In genomic region chr5:140010798-140011197, GRCh38 we compare ENCODE assay signal across 19 cellular contexts. TPM values are rescaled to one million over a fixed set of nuclear protein-coding genes. Genes with fewer than 3 reads are reported as not detected.
"Had no signal": no experiment of that assay in that cellular context is flagged by ENCODE, and none has a peak within 500 bp of the region (broad histone marks: within the 10 kb centered on the region; RNA-seq: fewer than 3 reads in every experiment).

No MANE protein-coding gene starts in this region.

- H3K9me3 ChIP-seq: prostate gland, right lobe of liver, tibial artery had no signal

- H3K4me3 ChIP-seq: prostate gland, right lobe of liver, tibial artery had no signal

- H3K36me3 ChIP-seq: prostate gland, right lobe of liver, tibial artery had no signal

- H3K27ac ChIP-seq: prostate gland, right lobe of liver, tibial artery had no signal

- DNase-seq: activated CD4-positive, alpha-beta T cell treated with anti-CD3 and anti-CD28 coated beads, Interleukin-2, amount 50 U/mL, for 1 hour; activated CD4-positive, CD25-positive, alpha-beta regulatory T cell; activated CD8-positive, alpha-beta memory T cell treated with anti-CD3 and anti-CD28 coated beads for 24 hours; activated CD8-positive, alpha-beta memory T cell treated with anti-CD3 and anti-CD28 coated beads, Interleukin-2, amount 50 U/mL, for 4 hours; activated T-cell treated with anti-CD3 and anti-CD28 coated beads, Interleukin-2, amount 50 U/mL, for 24 hours; aorta; effector memory CD4-positive, alpha-beta T cell; foreskin melanocyte; glutamatergic neuron; right lobe of liver; small intestine; stimulated activated CD4-positive, alpha-beta T cell treated with anti-CD3 and anti-CD28 coated beads, Interleukin-2, amount 100 ng/mL, for 24 hours; stimulated activated naive CD8-positive, alpha-beta T cell treated with anti-CD3 and anti-CD28 coated beads, Interleukin-15, amount 100 ng/mL, for 72 hours; tibial artery had no signal

- H3K27me3 ChIP-seq: right lobe of liver, tibial artery had no signal

- H3K4me1 ChIP-seq: prostate gland, right lobe of liver had no signal

- ATAC-seq: activated naive CD4-positive, alpha-beta T cell treated with anti-CD3 and anti-CD28 coated beads, Interleukin-2, amount 50 U/mL, for 72 hours; activated T-helper 17 cell treated with anti-CD3 and anti-CD28 coated beads, Interleukin-2, amount 50 U/mL, for 72 hours; esophagus mucosa; natural killer cell treated with Interleukin-12 subunit alpha and Interleukin-12 subunit beta and Interleukin-15 and Interleukin-18, amount 100 ng/mL, for 72 hours; stimulated activated naive CD8-positive, alpha-beta T cell treated with anti-CD3 and anti-CD28 coated beads, Interleukin-15, amount 100 ng/mL, for 72 hours had no signal

RNA-seq across cellular contexts. Expression of gene NRG2, which starts 32.3 kb away (rescaled TPM):
- total RNA-seq: natural killer cell treated with Interleukin-12 subunit alpha and Interleukin-12 subunit beta and Interleukin-15 and Interleukin-18, amount 100 ng/mL, for 72 hours had no signal
